Comparison of ENCODE assay signal across 9 cellular contexts in genomic region chr1:154863702-154864174, GRCh38. TPM values are rescaled to one million over a fixed set of nuclear protein-coding genes. Genes with fewer than 3 reads are reported as not detected.
DNase-seq lines count a peak whose midpoint lies in the region; ATAC-seq and TF ChIP-seq lines count a peak whose summit lies in the region.
"Had no signal": no experiment of that assay in that cellular context is flagged by ENCODE, and none has a peak within 500 bp of the region (broad histone marks: within the 10 kb centered on the region; RNA-seq: fewer than 3 reads in every experiment).

No MANE protein-coding gene starts in this region.

- DNase-seq in NCI-H748 (lab: John Stamatoyannopoulos, UW; ENCODE audit: unreplicated experiment) (peak; percentile 55), NCI-H748 treated with DMSO at 0.1 percent for 48 hours (lab: John Stamatoyannopoulos, UW) (no peak), PC-3 (peak; percentile 81), body of pancreas (peak in 3 of 4 donors; percentile 32 to 52 (median 46)), mesothelial cell of epicardium (ENCODE audit: low spot score in 2 of 2, unreplicated experiment in 2 of 2) (peak in 1 of 2 experiments; percentile 65), NK-92 (lab: John Stamatoyannopoulos, UW; ENCODE audit: unreplicated experiment) (no peak), KG1 (lab: John Stamatoyannopoulos, UW) (no peak)

- H3K27me3 ChIP-seq in PC-3 (ENCODE audit: low read length), result peaks cover 11% of the 10 kb centered on the region
- H3K27me3 ChIP-seq in body of pancreas, result no peaks in the 10 kb centered on the region

- CTCF ChIA-PET in PC-3 (lab: Charles Lee), result no interaction called here

- H3K27ac Mint-ChIP-seq in mesothelial cell of epicardium, result no peak overlapping the region

- H3K4me1 ChIP-seq in PC-3 (ENCODE audit: insufficient read depth, low read length) (peaks cover 16% of the 10 kb centered on the region; the same call in 1 of the 2 replicates), body of pancreas (peaks cover 10% of the 10 kb centered on the region)

- no TSS peak for BruUV-seq in PC-3 (replicated peaks; lab: Mats Ljungman, UMichigan)

- H2AFZ ChIP-seq in PC-3 (ENCODE audit: low read length), result no peak overlapping the region

- H3K4me3 Mint-ChIP-seq in mesothelial cell of epicardium, result no peak overlapping the region
- H3K4me3 Mint-ChIP-seq: CD8-positive, alpha-beta memory T cell had no signal

- H3K9me3 ChIP-seq in PC-3 (ENCODE audit: low read length) (no peaks in the 10 kb centered on the region), body of pancreas (no peaks in the 10 kb centered on the region)

- peak; percentile 91 for TF ChIP-seq CTCF in PC-3 (conservative IDR thresholded peaks at IDR 0.05; ENCODE audit: low read depth, low read length)
- peak in 6 of 7 experiments; percentile 33 to 51 (median 45) for TF ChIP-seq CTCF in body of pancreas (IDR thresholded peaks at IDR 0.05)
- peak; percentile 84 for TF ChIP-seq CTCF in mesothelial cell of epicardium (IDR thresholded peaks at IDR 0.05; ENCODE audit: unreplicated experiment)

- no peak for TF ChIP-seq POLR2A in body of pancreas (IDR thresholded peaks at IDR 0.05)

- H3K36me3 Mint-ChIP-seq in mesothelial cell of epicardium, result no peaks in the 10 kb centered on the region
- H3K36me3 Mint-ChIP-seq: CD8-positive, alpha-beta memory T cell had no signal

- 65 to 78% methylated on average over 13 of the region's 13 CpGs for WGBS in body of pancreas, 2 donors

- ATAC-seq in HG02571 (IDR thresholded peaks at IDR 0.05; ENCODE audit: unreplicated experiment), result peak; percentile 20
- peak; percentile 70 for ATAC-seq in PC-3
- peak; percentile 31 for ATAC-seq in body of pancreas

- H3K9me3 Mint-ChIP-seq in mesothelial cell of epicardium, result no peaks in the 10 kb centered on the region
- H3K9me3 Mint-ChIP-seq: CD8-positive, alpha-beta memory T cell had no signal

- H3K4me1 Mint-ChIP-seq in mesothelial cell of epicardium, result peaks cover 37% of the 10 kb centered on the region

- H3F3A ChIP-seq in PC-3 (ENCODE audit: low read length, unreplicated experiment), result no peaks in the 10 kb centered on the region

- intact Hi-C loops in PC-3 (cut with micrococcal nuclease), result no loop called here
- intact Hi-C loops in body of pancreas (cut with DNase I), result no loop called here

- H3K79me2 ChIP-seq in PC-3 (ENCODE audit: low read length), result no peaks in the 10 kb centered on the region

- H3K36me3 ChIP-seq in PC-3 (ENCODE audit: low read depth, low read length) (no peaks in the 10 kb centered on the region), body of pancreas (replicated peaks in 1 of 2; ENCODE audit: insufficient read depth in 1 of 2, low read depth in 2 of 2) (no peaks in the 10 kb centered on the region)

- no peak overlapping the region for H3K9ac ChIP-seq in PC-3 (ENCODE audit: low read length)

- H4K20me1 ChIP-seq in PC-3 (ENCODE audit: low read length), result no peaks in the 10 kb centered on the region

- POLR2A ChIA-PET in PC-3 (lab: Charles Lee; ENCODE audit: unreplicated experiment), result no interaction called here

- H3K4me3 ChIP-seq in PC-3 (ENCODE audit: low read length) (no peak overlapping the region), body of pancreas (no peak overlapping the region)

- no peaks in the 10 kb centered on the region for H3K9me2 ChIP-seq in PC-3 (replicated peaks; ENCODE audit: low read length)

- peaks cover 69% of the 10 kb centered on the region for H3K27me3 Mint-ChIP-seq in mesothelial cell of epicardium (ENCODE audit: low read depth)

- no peak overlapping the region for H3K4me2 ChIP-seq in PC-3 (ENCODE audit: low read length)

- H3K27ac ChIP-seq in PC-3 (ENCODE audit: low read length) (no peak overlapping the region), body of pancreas (no peak overlapping the region)

RNA-seq across cellular contexts. Expression of gene KCNN3, which starts 6.3 kb away (rescaled TPM):
- 0.12 and 0.26 TPM in 2 replicates for total RNA-seq in PC-3 (2014; rRNA removed)
- 1 to 10 TPM in 1 of 2 donors, under 1 TPM in 1; 0.33 to 1.6 TPM for total RNA-seq in body of pancreas
- total RNA-seq in mesothelial cell of epicardium, result 1.2 to 1.5 TPM (median 1.3 TPM) in 3 replicates

Comparison
In these comparisons a context has a peak if more than half of its experiments do, and no peak if none do; other contexts are left out.
1. DNase-seq: peak in NCI-H748 (single experiment), PC-3 (single experiment) and body of pancreas (3 of 4); none in NCI-H748 treated with DMSO at 0.1 percent for 48 hours (single experiment), NK-92 (single experiment) and KG1 (single experiment).
2. ATAC-seq: peak in every context shown above with its lines; median percentile 70 in PC-3; 31 in body of pancreas; 20 in HG02571.
3. Peak in every context shown above with its lines, with median percentiles within 50 percentile points of each other: CTCF ChIP-seq.